14 cellular contexts compared by ENCODE assay signal in genomic region chr13:41678842-41679241, GRCh38.
"Had no signal": no experiment of that assay in that cellular context is flagged by ENCODE, and none has a peak within 500 bp of the region (broad histone marks: within the 10 kb centered on the region; RNA-seq: fewer than 3 reads in every experiment).

No MANE protein-coding gene starts in this region.

- H3K9me3 ChIP-seq: lower lobe of right lung, tibial artery had no signal

- FAIRE-seq: TTC549 had no signal

- H3K27ac ChIP-seq: lower lobe of right lung had no signal

- DNase-seq: activated CD4-positive, alpha-beta T cell treated with anti-CD3 and anti-CD28 coated beads, Interleukin-2, amount 50 U/mL, for 48 hours; activated naive CD4-positive, alpha-beta T cell treated with anti-CD3 and anti-CD28 coated beads for 36 hours; activated T-cell treated with anti-CD3 and anti-CD28 coated beads, Interleukin-2, amount 50 U/mL, for 1 hour; effector CD4-positive, alpha-beta T cell; lower lobe of right lung; retina; stimulated activated CD4-positive, alpha-beta T cell treated with anti-CD3 and anti-CD28 coated beads, Interleukin-2, amount 100 ng/mL, for 24 hours; stimulated activated naive CD4-positive, alpha-beta T cell treated with Interleukin-2 at 50 U/mL for 16 hours; SW 1271; T-helper 2 cell; tibial artery had no signal

- ATAC-seq: activated T-helper 17 cell treated with anti-CD3 and anti-CD28 coated beads, Interleukin-2, amount 50 U/mL, for 72 hours; natural killer cell treated with Interleukin-12 subunit alpha and Interleukin-12 subunit beta and Interleukin-15 and Interleukin-18, amount 100 ng/mL, for 72 hours had no signal

- H3K27me3 ChIP-seq: tibial artery had no signal

- H3K4me3 ChIP-seq: lower lobe of right lung, tibial artery had no signal
